ENCODE assay signal across 19 cellular contexts in the genomic region with DNA sequence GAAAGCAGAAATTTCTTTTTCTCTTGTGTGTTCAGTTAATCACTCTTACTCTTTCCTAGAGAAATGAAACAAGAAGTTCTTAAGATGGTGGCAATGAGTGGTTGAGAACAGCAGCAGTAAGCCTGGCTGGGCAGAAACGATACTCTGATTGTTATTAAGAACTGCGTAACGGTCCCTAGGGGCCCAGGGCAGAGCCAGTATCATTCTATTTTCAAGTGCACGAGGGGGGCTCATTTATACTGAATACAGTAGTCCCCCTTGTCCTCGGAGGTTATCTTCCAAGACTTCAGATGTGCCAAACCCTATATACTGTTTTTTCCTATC.
A peak's percentile ranks its signal among the peaks of the same experiment; 100 is the strongest.
DNase-seq lines count a peak whose midpoint lies in the region; ATAC-seq, FAIRE-seq and TF ChIP-seq lines count a peak whose summit lies in the region.
"Had no signal": no experiment of that assay in that cellular context is flagged by ENCODE, and none has a peak within 500 bp of the region (broad histone marks: within the 10 kb centered on the region; RNA-seq: fewer than 3 reads in every experiment).

No MANE protein-coding gene starts in this region.

- DNase-seq in MV-4-11 (lab: John Stamatoyannopoulos, UW) (peak; percentile 85), DMS53 (lab: John Stamatoyannopoulos, UW) (no peak), GM12892 (ENCODE audit: insufficient read length) (no peak)
- DNase-seq: activated CD4-positive, alpha-beta T cell treated with anti-CD3 and anti-CD28 coated beads, Interleukin-2, amount 50 U/mL, for 1 hour; activated T-cell treated with anti-CD3 and anti-CD28 coated beads for 4 hours; caudate nucleus; mesenchymal stem cell; naive thymus-derived CD8-positive, alpha-beta T cell; NCI-H2081; NCI-H524; pancreas; SHP77; sigmoid colon; stimulated activated naive B cell treated with anti-CD40 and anti-IgM and Interleukin-4, amounts not matched to agents 10 μg/mL and 1 μg/mL and 100 μg/mL, for 72 hours; tibial artery had no signal

- no peak overlapping the region for H3K4me3 Mint-ChIP-seq in stimulated activated memory B cell treated with anti-CD40 and anti-IgM and Interleukin-4, amounts not matched to agents 10 μg/mL and 1 μg/mL and 100 μg/mL, for 72 hours
- H3K4me3 Mint-ChIP-seq: naive thymus-derived CD8-positive, alpha-beta T cell; stimulated activated naive B cell treated with anti-CD40 and anti-IgM and Interleukin-4, amounts not matched to agents 10 μg/mL and 1 μg/mL and 100 μg/mL, for 72 hours had no signal

- no peak for TF ChIP-seq POLR2A in GM12892 (IDR thresholded peaks at IDR 0.05; ENCODE audit: low read depth, low read length)

- no peak for FAIRE-seq in GM12892 (lab: Jason Lieb, UNC)
- FAIRE-seq: pancreas had no signal

- no peaks in the 10 kb centered on the region for H3K4me1 Mint-ChIP-seq in stimulated activated memory B cell treated with anti-CD40 and anti-IgM and Interleukin-4, amounts not matched to agents 10 μg/mL and 1 μg/mL and 100 μg/mL, for 72 hours
- H3K4me1 Mint-ChIP-seq: stimulated activated naive B cell treated with anti-CD40 and anti-IgM and Interleukin-4, amounts not matched to agents 10 μg/mL and 1 μg/mL and 100 μg/mL, for 72 hours had no signal

- ATAC-seq in GM18861 (IDR thresholded peaks at IDR 0.05; ENCODE audit: unreplicated experiment) = peak; percentile 59
- ATAC-seq in HG02798 (IDR thresholded peaks at IDR 0.05; ENCODE audit: poor library complexity, unreplicated experiment) = peak; percentile 69
- ATAC-seq in stimulated activated memory B cell treated with anti-CD40 and anti-IgM and Interleukin-4, amounts not matched to agents 10 μg/mL and 1 μg/mL and 100 μg/mL, for 72 hours = peak; percentile 55
- no peak for ATAC-seq in HG03457 (IDR thresholded peaks at IDR 0.05; ENCODE audit: unreplicated experiment)
- ATAC-seq: naive thymus-derived CD8-positive, alpha-beta T cell; pancreas; stimulated activated naive B cell treated with anti-CD40 and anti-IgM and Interleukin-4, amounts not matched to agents 10 μg/mL and 1 μg/mL and 100 μg/mL, for 72 hours had no signal

- H3K27me3 Mint-ChIP-seq in stimulated activated memory B cell treated with anti-CD40 and anti-IgM and Interleukin-4, amounts not matched to agents 10 μg/mL and 1 μg/mL and 100 μg/mL, for 72 hours = peaks cover 6% of the 10 kb centered on the region

- H3K27ac Mint-ChIP-seq in stimulated activated memory B cell treated with anti-CD40 and anti-IgM and Interleukin-4, amounts not matched to agents 10 μg/mL and 1 μg/mL and 100 μg/mL, for 72 hours = no peak overlapping the region
- H3K27ac Mint-ChIP-seq: naive thymus-derived CD8-positive, alpha-beta T cell; stimulated activated naive B cell treated with anti-CD40 and anti-IgM and Interleukin-4, amounts not matched to agents 10 μg/mL and 1 μg/mL and 100 μg/mL, for 72 hours had no signal

- no peaks in the 10 kb centered on the region for H3K36me3 Mint-ChIP-seq in stimulated activated memory B cell treated with anti-CD40 and anti-IgM and Interleukin-4, amounts not matched to agents 10 μg/mL and 1 μg/mL and 100 μg/mL, for 72 hours
- H3K36me3 Mint-ChIP-seq: naive thymus-derived CD8-positive, alpha-beta T cell; stimulated activated naive B cell treated with anti-CD40 and anti-IgM and Interleukin-4, amounts not matched to agents 10 μg/mL and 1 μg/mL and 100 μg/mL, for 72 hours had no signal

- H3K9me3 Mint-ChIP-seq in stimulated activated memory B cell treated with anti-CD40 and anti-IgM and Interleukin-4, amounts not matched to agents 10 μg/mL and 1 μg/mL and 100 μg/mL, for 72 hours = no peaks in the 10 kb centered on the region
- H3K9me3 Mint-ChIP-seq: stimulated activated naive B cell treated with anti-CD40 and anti-IgM and Interleukin-4, amounts not matched to agents 10 μg/mL and 1 μg/mL and 100 μg/mL, for 72 hours had no signal
